Comparison of ENCODE assay signal across 11 cellular contexts in the genomic region with DNA sequence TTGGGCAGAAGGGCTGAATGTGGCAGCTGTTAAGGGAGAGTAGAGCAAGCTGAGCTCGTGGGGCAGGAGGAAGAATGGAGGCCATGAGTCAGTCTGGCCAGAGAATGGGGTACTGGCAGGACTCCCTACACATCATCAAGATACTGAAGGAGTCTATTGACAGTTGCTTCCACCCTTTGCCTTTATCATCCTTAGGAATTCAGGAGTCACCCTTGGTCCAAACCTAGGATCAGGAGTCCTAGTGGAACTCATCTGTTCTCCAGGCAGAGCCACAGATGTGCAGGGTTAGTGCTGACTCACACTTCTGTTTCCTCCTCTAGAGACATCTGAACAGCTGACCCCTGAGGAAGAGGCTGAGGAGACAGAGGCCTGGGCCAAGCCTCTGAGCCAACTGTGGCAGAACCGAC. TPM values are rescaled to one million over a fixed set of nuclear protein-coding genes. Genes with fewer than 3 reads are reported as not detected.
A peak's percentile ranks its signal among the peaks of the same experiment; 100 is the strongest.
DNase-seq lines count a peak whose midpoint lies in the region; ATAC-seq, FAIRE-seq and TF ChIP-seq lines count a peak whose summit lies in the region.
"Had no signal": no experiment of that assay in that cellular context is flagged by ENCODE, and none has a peak within 500 bp of the region (broad histone marks: within the 10 kb centered on the region; RNA-seq: fewer than 3 reads in every experiment).

No MANE protein-coding gene starts in this region.

- peak; percentile 93 for DNase-seq in ELR (ENCODE audit: low read depth)
- peak; percentile 59 for DNase-seq in MV-4-11 (lab: John Stamatoyannopoulos, UW)
- DNase-seq in bronchial epithelial cell (ENCODE audit: low read depth): peak; percentile 50
- no peak for DNase-seq in G401 (ENCODE audit: low spot score)
- no peak for DNase-seq in DMS153 treated with DMSO at 0.1 percent for 48 hours (lab: John Stamatoyannopoulos, UW; ENCODE audit: unreplicated experiment)
- no peak for DNase-seq in HPDE6-E6E7 (ENCODE audit: extremely low spot score)
- DNase-seq: islet precursor cell, NCI-H2171 treated with DMSO at 0.1 percent for 48 hours had no signal

- no peak for FAIRE-seq in bronchial epithelial cell (lab: Jason Lieb, UNC)
- FAIRE-seq: HTR-8/SVneo had no signal

- no peak for ATAC-seq in HG03159 (IDR thresholded peaks at IDR 0.05; ENCODE audit: unreplicated experiment)

- H3K4me3 ChIP-seq in bronchial epithelial cell (ENCODE audit: low read depth, low read length) (no peak overlapping the region), mesodermal cell (ENCODE audit: extremely low read depth, insufficient read depth, low read length, poor library complexity, severe bottlenecking) (no peak overlapping the region)

- peaks cover 5% of the 10 kb centered on the region for H3K4me1 ChIP-seq in mesodermal cell (ENCODE audit: control insufficient read depth, insufficient read depth, low read length, poor library complexity, severe bottlenecking)

- peak overlapping the region; percentile 45 for H3K27ac ChIP-seq in mesodermal cell (ENCODE audit: low read depth, low read length, severe bottlenecking)

- in situ Hi-C loops in G401 (cut with HindIII; ENCODE audit: low sequenced_read_pairs): no loop called here

- no peaks in the 10 kb centered on the region for H3K9me3 ChIP-seq in mesodermal cell (ENCODE audit: control insufficient read depth, low read length)

- WGBS in mesodermal cell (ENCODE audit: insufficient coverage in 2 of 2), 2 experiments: 100% methylated on average over 1 of the region's 2 CpGs

- H3K36me3 ChIP-seq in bronchial epithelial cell (ENCODE audit: control insufficient read depth, insufficient read depth, low read length) (peaks cover 46% of the 10 kb centered on the region), mesodermal cell (ENCODE audit: control insufficient read depth, insufficient read depth, low read length) (peaks cover 95% of the 10 kb centered on the region)

- TF ChIP-seq CTCF in bronchial epithelial cell (IDR thresholded peaks at IDR 0.05; ENCODE audit: insufficient read depth, low read length, severe bottlenecking): no peak

- no peaks in the 10 kb centered on the region for H3K27me3 ChIP-seq in bronchial epithelial cell (ENCODE audit: control insufficient read depth, insufficient read depth, low read length)

RNA-seq across cellular contexts. Expression of a gene that starts 18.7 kb away (rescaled TPM):
- 6.7 and 10.3 TPM in 2 replicates for total RNA-seq in bronchial epithelial cell
- polyA plus RNA-seq in mesodermal cell (2013, experiment 1 of 2): 22.4 TPM
- 16.2 TPM for polyA plus RNA-seq in mesodermal cell (2013, experiment 2 of 2)
- 14.2 and 15.7 TPM in 2 replicates for total RNA-seq in G401 (2014; rRNA removed; shearing (Covaris generic))

RNA-seq across cellular contexts. Expression of a gene that starts 38.6 kb away (rescaled TPM):
- total RNA-seq in bronchial epithelial cell: 34.5 and 37.4 TPM in 2 replicates
- 37.0 TPM for polyA plus RNA-seq in mesodermal cell (2013, experiment 1 of 2)
- polyA plus RNA-seq in mesodermal cell (2013, experiment 2 of 2): 33.3 TPM
- total RNA-seq in G401 (2014; rRNA removed; shearing (Covaris generic)): 41.8 and 48.2 TPM in 2 replicates

Comparison
In these comparisons a context has a peak if more than half of its experiments do, and no peak if none do; other contexts are left out.
1. DNase-seq: peak in ELR (single experiment), MV-4-11 (single experiment) and bronchial epithelial cell (single experiment); none in G401 (single experiment), DMS153 treated with DMSO at 0.1 percent for 48 hours (single experiment) and HPDE6-E6E7 (single experiment).